18 cellular contexts compared by ENCODE assay signal in the genomic region with DNA sequence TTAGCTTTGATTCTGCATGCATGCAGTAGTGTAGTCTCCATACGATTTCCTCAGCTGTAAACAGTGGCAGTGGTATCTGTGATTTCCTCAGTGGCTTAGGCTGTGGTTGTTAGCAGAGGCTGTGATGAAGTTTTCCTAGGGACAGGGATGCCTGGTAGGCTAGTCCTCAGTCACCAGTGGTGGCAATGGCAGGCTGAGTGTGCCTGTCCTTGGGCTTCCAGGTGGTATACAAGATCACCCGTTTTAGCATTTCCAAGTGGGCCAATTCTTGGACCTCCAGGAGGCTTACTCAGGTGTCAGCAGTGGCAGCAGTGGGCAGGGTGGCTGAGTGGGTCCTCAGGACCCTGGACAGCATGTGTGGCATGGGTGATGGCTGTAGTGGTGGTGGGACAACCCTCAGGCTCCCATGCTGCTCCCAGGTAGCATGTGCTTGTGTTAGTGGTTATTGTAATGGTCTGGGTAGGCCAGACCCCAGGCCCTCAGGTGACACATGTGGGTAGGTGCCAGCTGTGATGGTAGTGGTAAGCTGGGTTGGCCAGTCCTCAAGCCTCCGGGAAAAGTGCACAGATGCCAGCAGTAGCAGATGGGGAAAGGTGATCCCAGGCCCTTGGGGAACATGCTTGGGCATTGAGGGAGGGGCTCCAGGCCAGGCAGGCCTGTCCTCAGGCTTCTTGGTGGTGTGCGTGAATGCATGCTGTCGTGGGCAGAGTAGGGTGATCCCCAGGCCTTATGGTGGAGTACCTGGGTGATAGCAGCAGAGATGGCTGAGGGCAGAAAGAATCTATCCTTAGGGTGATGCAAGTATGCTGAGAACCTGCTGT.
"Had no signal": no experiment of that assay in that cellular context is flagged by ENCODE, and none has a peak within 500 bp of the region (broad histone marks: within the 10 kb centered on the region; RNA-seq: fewer than 3 reads in every experiment).

No MANE protein-coding gene starts in this region.

- H3K4me3 Mint-ChIP-seq: activated naive CD8-positive, alpha-beta T cell; activated T-helper 1 cell treated with anti-CD3 and anti-CD28 coated beads, Interleukin-12 subunit alpha, Interleukin-12 subunit beta, Interleukin-2, Interleukin-4 antibody, amounts not matched to agents 30 ng/mL and 10 ng/mL and 1 ng/mL, durations not matched to agents 14 hours and 24 hours and 36 hours; neural crest cell had no signal

- H3K9me3 ChIP-seq: prostate gland, thyroid gland had no signal

- DNase-seq: activated CD4-positive, alpha-beta T cell treated with anti-CD3 and anti-CD28 coated beads, Interleukin-2, amount 50 U/mL, for 4 hours; activated CD4-positive, CD25-positive, alpha-beta regulatory T cell treated with anti-CD3 and anti-CD28 coated beads, Interleukin-2, amount 50 U/mL, for 72 hours; effector memory CD4-positive, alpha-beta T cell; foreskin fibroblast; midbrain; stimulated activated CD4-positive, alpha-beta T cell treated with anti-CD3 and anti-CD28 coated beads, Interleukin-12 subunit alpha, Interleukin-12 subunit beta, amount 100 ng/mL, for 4 hours; stimulated activated CD4-positive, alpha-beta T cell treated with anti-CD3 and anti-CD28 coated beads, Interleukin-1b, Interleukin-23, amount 100 ng/mL, for 48 hours; stimulated activated CD8-positive, alpha-beta memory T cell treated with anti-CD3 and anti-CD28 coated beads, Interleukin-4, amount 100 ng/mL, for 48 hours; stimulated activated naive CD4-positive, alpha-beta T cell; T-helper 2 cell; thyroid gland had no signal

- H3K4me3 ChIP-seq: hepatocyte, prostate gland, right atrium auricular region, thyroid gland had no signal

- H3K27me3 ChIP-seq: hepatocyte, right atrium auricular region, thyroid gland had no signal

- H3K36me3 ChIP-seq: prostate gland, right atrium auricular region, thyroid gland had no signal

- H3K79me2 ChIP-seq: hepatocyte had no signal

- H3K27ac ChIP-seq: hepatocyte, prostate gland, right atrium auricular region, thyroid gland, VCaP had no signal

- H2AFZ ChIP-seq: hepatocyte had no signal

- H3K4me2 ChIP-seq: hepatocyte had no signal

- H3K36me3 Mint-ChIP-seq: activated naive CD8-positive, alpha-beta T cell had no signal

- H3K27ac Mint-ChIP-seq: activated naive CD8-positive, alpha-beta T cell; activated T-helper 1 cell treated with anti-CD3 and anti-CD28 coated beads, Interleukin-12 subunit alpha, Interleukin-12 subunit beta, Interleukin-2, Interleukin-4 antibody, amounts not matched to agents 30 ng/mL and 10 ng/mL and 1 ng/mL, durations not matched to agents 14 hours and 24 hours and 36 hours had no signal

- H3K4me1 ChIP-seq: prostate gland, right atrium auricular region, thyroid gland had no signal
